Comparison of ENCODE assay signal across 8 cellular contexts in genomic region chr5:32613050-32613672, GRCh38.
DNase-seq lines count a peak whose midpoint lies in the region; ATAC-seq lines count a peak whose summit lies in the region.

No MANE protein-coding gene starts in this region.

- no peaks in the 10 kb centered on the region for H3K4me1 Mint-ChIP-seq in central memory CD8-positive, alpha-beta T cell

- peak; percentile 79 for ATAC-seq in HG03095 (IDR thresholded peaks at IDR 0.05; ENCODE audit: unreplicated experiment)
- ATAC-seq in central memory CD8-positive, alpha-beta T cell (replicated peaks; ENCODE audit: extremely low read depth, poor library complexity, severe bottlenecking): peak; percentile 32

- no peaks in the 10 kb centered on the region for H3K9me3 Mint-ChIP-seq in central memory CD8-positive, alpha-beta T cell

- no peak overlapping the region for H3K27ac Mint-ChIP-seq in central memory CD8-positive, alpha-beta T cell (ENCODE audit: low read depth)

- no peaks in the 10 kb centered on the region for H3K27me3 Mint-ChIP-seq in central memory CD8-positive, alpha-beta T cell

- H3K4me3 Mint-ChIP-seq in central memory CD8-positive, alpha-beta T cell: no peak overlapping the region

- DNase-seq in NCI-H1436 (lab: John Stamatoyannopoulos, UW): peak; percentile 72
- DNase-seq in NCI-H1436 treated with DMSO at 0.1 percent for 48 hours (lab: John Stamatoyannopoulos, UW): no peak
- peak; percentile 51 for DNase-seq in NCI-H226
- peak; percentile 76 for DNase-seq in activated CD4-positive, CD25-positive, alpha-beta regulatory T cell treated with anti-CD3 and anti-CD28 coated beads, Interleukin-2, amount 50 U/mL, for 16 hours (ENCODE audit: low read depth, low spot score)
- DNase-seq in central memory CD8-positive, alpha-beta T cell (ENCODE audit: low spot score in 2 of 2): peak; percentile 72 to 85
- peak; percentile 77 for DNase-seq in kidney tubule cell (ENCODE audit: low spot score)
- peak; percentile 90 to 91 for DNase-seq in stimulated activated CD4-positive, alpha-beta T cell treated with anti-CD3 and anti-CD28 coated beads, Interleukin-2, amount 100 ng/mL, for 48 hours

- peaks cover 8% of the 10 kb centered on the region for H3K36me3 Mint-ChIP-seq in central memory CD8-positive, alpha-beta T cell (ENCODE audit: insufficient read depth)
